11 cellular contexts compared by ENCODE assay signal in genomic region chr7:141663081-141663510, GRCh38. TPM values are rescaled to one million over a fixed set of nuclear protein-coding genes. Genes with fewer than 3 reads are reported as not detected.
DNase-seq lines count a peak whose midpoint lies in the region; ATAC-seq and TF ChIP-seq lines count a peak whose summit lies in the region.
"Had no signal": no experiment of that assay in that cellular context is flagged by ENCODE, and none has a peak within 500 bp of the region (broad histone marks: within the 10 kb centered on the region; RNA-seq: fewer than 3 reads in every experiment).

No MANE protein-coding gene starts in this region.

- H3K36me3 Mint-ChIP-seq in activated CD4-positive, alpha-beta T cell treated with anti-CD3 and anti-CD28 coated beads, Interleukin-2, amount 10 ng/mL, durations not matched to agents 7 days and 5 days (ENCODE audit: low read depth), result peaks cover 31% of the 10 kb centered on the region
- peaks cover 7% of the 10 kb centered on the region for H3K36me3 Mint-ChIP-seq in activated CD4-positive, alpha-beta memory T cell treated with anti-CD3 and anti-CD28 coated beads for 36 hours
- H3K36me3 Mint-ChIP-seq in progenitor cell of endocrine pancreas (ENCODE audit: insufficient read depth), result peaks cover 14% of the 10 kb centered on the region

- H3K4me1 Mint-ChIP-seq in activated CD4-positive, alpha-beta T cell treated with anti-CD3 and anti-CD28 coated beads, Interleukin-2, amount 10 ng/mL, durations not matched to agents 7 days and 5 days, result peaks cover 21% of the 10 kb centered on the region
- peaks cover 16% of the 10 kb centered on the region for H3K4me1 Mint-ChIP-seq in activated CD4-positive, alpha-beta memory T cell treated with anti-CD3 and anti-CD28 coated beads for 36 hours (ENCODE audit: low read depth)
- peaks cover 25% of the 10 kb centered on the region for H3K4me1 Mint-ChIP-seq in stimulated activated naive CD8-positive, alpha-beta T cell treated with anti-CD3 and anti-CD28 coated beads, Interleukin-15, amount 100 ng/mL, for 72 hours
- H3K4me1 Mint-ChIP-seq in progenitor cell of endocrine pancreas (ENCODE audit: low read depth), result no peaks in the 10 kb centered on the region

- DNase-seq in activated CD4-positive, alpha-beta T cell treated with anti-CD3 and anti-CD28 coated beads, Interleukin-2, amount 10 ng/mL, durations not matched to agents 7 days and 5 days, result no peak
- DNase-seq in activated CD4-positive, alpha-beta T cell treated with anti-CD3 and anti-CD28 coated beads for 4 hours, result no peak
- DNase-seq in activated CD4-positive, alpha-beta memory T cell treated with anti-CD3 and anti-CD28 coated beads for 36 hours, result no peak
- DNase-seq in glomerular visceral epithelial cell (ENCODE audit: extremely low spot score) (peak; percentile 41), progenitor cell of endocrine pancreas (ENCODE audit: low spot score, unreplicated experiment) (no peak), NCI-H526 (lab: John Stamatoyannopoulos, UW) (no peak)
- no peak for DNase-seq in stimulated activated naive CD8-positive, alpha-beta T cell treated with anti-CD3 and anti-CD28 coated beads, Interleukin-15, amount 100 ng/mL, for 72 hours
- DNase-seq: amniotic stem cell had no signal

- H3K4me3 Mint-ChIP-seq in activated CD4-positive, alpha-beta T cell treated with anti-CD3 and anti-CD28 coated beads, Interleukin-2, amount 10 ng/mL, durations not matched to agents 7 days and 5 days, result no peak overlapping the region
- no peak overlapping the region for H3K4me3 Mint-ChIP-seq in activated CD4-positive, alpha-beta memory T cell treated with anti-CD3 and anti-CD28 coated beads for 36 hours
- no peak overlapping the region for H3K4me3 Mint-ChIP-seq in stimulated activated naive CD8-positive, alpha-beta T cell treated with anti-CD3 and anti-CD28 coated beads, Interleukin-15, amount 100 ng/mL, for 72 hours
- H3K4me3 Mint-ChIP-seq in progenitor cell of endocrine pancreas (ENCODE audit: low read depth), result no peak overlapping the region

- no peaks in the 10 kb centered on the region for H3K27me3 Mint-ChIP-seq in activated CD4-positive, alpha-beta T cell treated with anti-CD3 and anti-CD28 coated beads, Interleukin-2, amount 10 ng/mL, durations not matched to agents 7 days and 5 days
- no peaks in the 10 kb centered on the region for H3K27me3 Mint-ChIP-seq in activated CD4-positive, alpha-beta memory T cell treated with anti-CD3 and anti-CD28 coated beads for 36 hours
- H3K27me3 Mint-ChIP-seq in stimulated activated naive CD8-positive, alpha-beta T cell treated with anti-CD3 and anti-CD28 coated beads, Interleukin-15, amount 100 ng/mL, for 72 hours, result no peaks in the 10 kb centered on the region
- no peaks in the 10 kb centered on the region for H3K27me3 Mint-ChIP-seq in progenitor cell of endocrine pancreas

- H3K27ac Mint-ChIP-seq in activated CD4-positive, alpha-beta T cell treated with anti-CD3 and anti-CD28 coated beads, Interleukin-2, amount 10 ng/mL, durations not matched to agents 7 days and 5 days, result peak overlapping the region; percentile 65
- H3K27ac Mint-ChIP-seq in activated CD4-positive, alpha-beta memory T cell treated with anti-CD3 and anti-CD28 coated beads for 36 hours, result peak overlapping the region; percentile 67
- H3K27ac Mint-ChIP-seq in stimulated activated naive CD8-positive, alpha-beta T cell treated with anti-CD3 and anti-CD28 coated beads, Interleukin-15, amount 100 ng/mL, for 72 hours, result peak overlapping the region; percentile 77 to 89
- H3K27ac Mint-ChIP-seq in progenitor cell of endocrine pancreas, result no peak overlapping the region

- CTCF ChIA-PET in activated CD4-positive, alpha-beta T cell treated with anti-CD3 and anti-CD28 coated beads, Interleukin-2, amount 10 ng/mL, durations not matched to agents 7 days and 5 days (lab: Charles Lee), result interaction anchor here (1.2 to 1.6 kb wide), 2 partner anchors 18 to 71 kb away, joined by 3 read pairs; no protein-coding TSS in a partner anchor
- CTCF ChIA-PET in activated CD4-positive, alpha-beta memory T cell treated with anti-CD3 and anti-CD28 coated beads for 36 hours (lab: Charles Lee), result no interaction called here

- intact Hi-C loops in activated CD4-positive, alpha-beta memory T cell treated with anti-CD3 and anti-CD28 coated beads for 36 hours (cut with micrococcal nuclease), result no loop called here

- H3K9me3 Mint-ChIP-seq in activated CD4-positive, alpha-beta T cell treated with anti-CD3 and anti-CD28 coated beads, Interleukin-2, amount 10 ng/mL, durations not matched to agents 7 days and 5 days, result no peaks in the 10 kb centered on the region
- H3K9me3 Mint-ChIP-seq in activated CD4-positive, alpha-beta memory T cell treated with anti-CD3 and anti-CD28 coated beads for 36 hours, result no peaks in the 10 kb centered on the region
- H3K9me3 Mint-ChIP-seq in stimulated activated naive CD8-positive, alpha-beta T cell treated with anti-CD3 and anti-CD28 coated beads, Interleukin-15, amount 100 ng/mL, for 72 hours, result no peaks in the 10 kb centered on the region
- no peaks in the 10 kb centered on the region for H3K9me3 Mint-ChIP-seq in progenitor cell of endocrine pancreas (ENCODE audit: low read depth)

- no peak for TF ChIP-seq CTCF in progenitor cell of endocrine pancreas (IDR thresholded peaks at IDR 0.05; ENCODE audit: unreplicated experiment)

- POLR2A ChIA-PET in activated CD4-positive, alpha-beta T cell treated with anti-CD3 and anti-CD28 coated beads, Interleukin-2, amount 10 ng/mL, durations not matched to agents 7 days and 5 days (lab: Charles Lee), result no interaction called here
- POLR2A ChIA-PET in activated CD4-positive, alpha-beta memory T cell treated with anti-CD3 and anti-CD28 coated beads for 36 hours (lab: Charles Lee), result no interaction called here

- ATAC-seq in stimulated activated naive CD8-positive, alpha-beta T cell treated with anti-CD3 and anti-CD28 coated beads, Interleukin-15, amount 100 ng/mL, for 72 hours, result peak; percentile 15
- no peak for ATAC-seq in HG02642 (IDR thresholded peaks at IDR 0.05; ENCODE audit: poor library complexity, unreplicated experiment)

RNA-seq across cellular contexts. Expression of gene DENND11, which starts 38.9 kb away (rescaled TPM):
- total RNA-seq in activated CD4-positive, alpha-beta T cell treated with anti-CD3 and anti-CD28 coated beads, Interleukin-2, amount 10 ng/mL, durations not matched to agents 7 days and 5 days, result 10 to 100 TPM; 24.0 to 28.9 TPM
- total RNA-seq in activated CD4-positive, alpha-beta memory T cell treated with anti-CD3 and anti-CD28 coated beads for 36 hours, result 10 to 100 TPM; 27.5 to 28.9 TPM
- total RNA-seq in progenitor cell of endocrine pancreas, result 52.3 and 52.8 TPM in 2 replicates

RNA-seq across cellular contexts. Expression of gene WEE2, which starts 45.1 kb away (rescaled TPM):
- total RNA-seq in activated CD4-positive, alpha-beta T cell treated with anti-CD3 and anti-CD28 coated beads, Interleukin-2, amount 10 ng/mL, durations not matched to agents 7 days and 5 days, result not detected
- not detected for total RNA-seq in activated CD4-positive, alpha-beta memory T cell treated with anti-CD3 and anti-CD28 coated beads for 36 hours
- total RNA-seq in progenitor cell of endocrine pancreas, result 0.16 and 0.36 TPM in 2 replicates
- total RNA-seq: M059J, SJSA1 had no signal
